8 cellular contexts compared by ENCODE assay signal in genomic region chr12:101830391-101831325, GRCh38. TPM values are rescaled to one million over a fixed set of nuclear protein-coding genes. Genes with fewer than 3 reads are reported as not detected.
A peak's percentile ranks its signal among the peaks of the same experiment; 100 is the strongest.
DNase-seq lines count a peak whose midpoint lies in the region; ATAC-seq, FAIRE-seq and TF ChIP-seq lines count a peak whose summit lies in the region.

Gene GNPTAB, minus strand, starts transcription at chr12:101830959. Its CDS starts 284 bp downstream, at chr12:101830675.

- H2BK20ac ChIP-seq in H1 (ENCODE audit: low read length) = no peak within 1 kb of the TSS

- no peaks in the 10 kb centered on the region for H3K9me3 ChIP-seq in H1 (ENCODE audit: insufficient read depth in 2 of 2, low read depth in 1 of 2, low read length in 1 of 2)

- FAIRE-seq in H1 (lab: Jason Lieb, UNC) = no peak

- TF ChIP-seq RAD21 in H1 (IDR thresholded peaks at IDR 0.05 in 1 of 2, conservative IDR thresholded peaks at IDR 0.05 in 1 of 2; ENCODE audit: low read depth in 2 of 2, low read length in 2 of 2) = peak; percentile 59 to 63

- DNase-seq in Caki2 (ENCODE audit: low read depth) = peak; percentile 83
- DNase-seq in HT-29 (ENCODE audit: low spot score) = peak; percentile 87
- DNase-seq in NK-92 (lab: John Stamatoyannopoulos, UW; ENCODE audit: unreplicated experiment) = peak; percentile 71
- peak; percentile 90 to 91 for DNase-seq in activated CD8-positive, alpha-beta memory T cell treated with anti-CD3 and anti-CD28 coated beads for 4 hours (ENCODE audit: low read depth in 2 of 2)
- DNase-seq in H1 (ENCODE audit: low read depth in 1 of 2, low spot score in 2 of 2) = peak; percentile 76 to 95
- peak; percentile 98 for DNase-seq in mesenteric fat pad (ENCODE audit: low spot score)
- DNase-seq in stimulated activated CD8-positive, alpha-beta memory T cell treated with anti-CD3 and anti-CD28 coated beads, Interleukin-15, amount 100 ng/mL, for 1 hour (ENCODE audit: low read depth) = peak; percentile 93

- H3K18ac ChIP-seq in H1 (ENCODE audit: extremely low read depth, low read length) = peak within 1 kb of the TSS; percentile 95

- H3K14ac ChIP-seq in H1 (ENCODE audit: insufficient read length) = no peak within 1 kb of the TSS

- H3K27ac ChIP-seq in H1 (ENCODE audit: low read depth, low read length) = no peak within 1 kb of the TSS; the same call in 1 of the 2 replicates

- H3K9ac ChIP-seq in H1 (replicated peaks in 1 of 4; ENCODE audit: extremely low read depth in 1 of 4, low read depth in 3 of 4, low read length in 3 of 4) = peak within 1 kb of the TSS; percentile 61 to 86 (median 69)

- H4K91ac ChIP-seq in H1 (replicated peaks; ENCODE audit: insufficient read length, low read length) = no peak within 1 kb of the TSS

- H3K36me3 ChIP-seq in H1 (ENCODE audit: control insufficient read depth in 2 of 4, insufficient read depth in 4 of 4, low read length in 3 of 4) = no peaks in the 10 kb centered on the region; a peak in 1 of 8 replicates

- H4K20me1 ChIP-seq in H1 (replicated peaks in 1 of 2; ENCODE audit: control insufficient read depth in 1 of 2, insufficient read depth in 2 of 2, low read length in 2 of 2) = peaks cover 0 to 1% of the 10 kb centered on the region in 2 experiments

- H2AFZ ChIP-seq in H1 (ENCODE audit: low read length) = peak within 1 kb of the TSS; percentile 99

- H4K8ac ChIP-seq in H1 (ENCODE audit: extremely low read depth, insufficient read depth, low read length) = peak within 1 kb of the TSS; percentile 89

- peak within 1 kb of the TSS; percentile 78; the same call in 1 of the 2 replicates for H2BK5ac ChIP-seq in H1 (ENCODE audit: low read depth, low read length)

- H3K4me3 ChIP-seq in H1 (ENCODE audit: extremely low read depth in 1 of 4, insufficient read depth in 2 of 4, low read depth in 3 of 4, low read length in 4 of 4) = peak within 1 kb of the TSS; percentile 83 to 96 (median 90)

- H2BK120ac ChIP-seq in H1 (replicated peaks; ENCODE audit: low read depth, low read length) = no peak within 1 kb of the TSS

- 0 out of 3 replicates have a peak, but pooled peaks of 1 of the 2 experiments have one; percentile 47 for TF ChIP-seq EP300 in H1 (IDR thresholded peaks at IDR 0.05; ENCODE audit: borderline replicate concordance in 1 of 2, low read depth in 2 of 2, low read length in 2 of 2)

- peak within 1 kb of the TSS; percentile 59 to 73 for H3K4me2 ChIP-seq in H1 (ENCODE audit: insufficient read depth in 1 of 2, low read depth in 2 of 2, low read length in 2 of 2)

- POLR2A ChIA-PET in H1 (lab: Charles Lee; ENCODE audit: partially characterized antibody) = interaction anchor here (0.8 to 1.3 kb wide), 3 partner anchors 14 to 413 kb away, joined by 3 read pairs; no protein-coding TSS in a partner anchor

- ATAC-seq in GM21360 (IDR thresholded peaks at IDR 0.05; ENCODE audit: unreplicated experiment) = peak; percentile 90

- H3K79me2 ChIP-seq in H1 (ENCODE audit: control insufficient read depth in 1 of 2, insufficient read depth in 2 of 2, low read length in 2 of 2) = peaks cover 3 to 46% of the 10 kb centered on the region in 2 experiments; a peak in 3 of 4 replicates

- no peak within 1 kb of the TSS for H3K4ac ChIP-seq in H1 (replicated peaks; ENCODE audit: insufficient read length, low read depth, low read length)

- H2BK15ac ChIP-seq in H1 (ENCODE audit: low read length) = peak within 1 kb of the TSS; percentile 35; the same call in 1 of the 2 replicates

- H2BK12ac ChIP-seq in H1 (ENCODE audit: low read depth, low read length) = no peak within 1 kb of the TSS

- H2AK5ac ChIP-seq in H1 (ENCODE audit: low read depth, low read length) = no peak within 1 kb of the TSS

- peaks cover 0 to 17% (median 5%) of the 10 kb centered on the region in 4 experiments; a peak in 3 of 7 replicates for H3K4me1 ChIP-seq in H1 (replicated peaks in 1 of 4; ENCODE audit: control insufficient read depth in 3 of 4, insufficient read depth in 4 of 4, low read length in 3 of 4)

- peak; percentile 72 to 76 (median 74) for TF ChIP-seq CTCF in H1 (IDR thresholded peaks at IDR 0.05; ENCODE audit: control extremely low read depth in 1 of 3, insufficient read depth in 1 of 3, low read depth in 1 of 3, low read length in 3 of 3)

- H3K56ac ChIP-seq in H1 (replicated peaks; ENCODE audit: insufficient read length, low read depth, low read length) = no peak within 1 kb of the TSS

- H3K27me3 ChIP-seq in H1 (replicated peaks in 1 of 4; ENCODE audit: control insufficient read depth in 3 of 4, extremely low read depth in 1 of 4, insufficient read depth in 3 of 4, low read length in 3 of 4) = no peaks in the 10 kb centered on the region

- H3K23ac ChIP-seq in H1 (ENCODE audit: insufficient read length) = no peak within 1 kb of the TSS

- H3K23me2 ChIP-seq in H1 (ENCODE audit: low read depth, low read length) = peaks cover 6% of the 10 kb centered on the region

- peak within 1 kb of the TSS; percentile 12 for H4K5ac ChIP-seq in H1 (ENCODE audit: insufficient read length, low read depth, low read length)

- no peaks in the 10 kb centered on the region for H3K79me1 ChIP-seq in H1 (ENCODE audit: low read depth, low read length)

- TF ChIP-seq POLR2A in H1 (IDR thresholded peaks at IDR 0.05; ENCODE audit: control extremely low read depth in 1 of 2, low read depth in 2 of 2, low read length in 2 of 2) = no peak; a peak in 1 of 3 replicates

- in situ Hi-C loops in Caki2 (cut with HindIII; ENCODE audit: low pct_unique_long_range_greater_than_20kb, low sequenced_read_pairs) = no loop called here

- WGBS in H1 (ENCODE audit: extremely low coverage in 1 of 2, insufficient coverage in 1 of 2, insufficient read length in 1 of 2, insufficient replicate concordance in 2 of 2, low coverage in 1 of 2, low lambda C conversion rate in 2 of 2, missing lambda C conversion rate in 1 of 2), 2 experiments = 3% methylated on average over 48 of the region's 93 CpGs; no CpG with 5 or more reads in 1 of the 2 experiments

- CTCF ChIA-PET in H1 (lab: Charles Lee; ENCODE audit: partially characterized antibody) = interaction anchor here (0.6 to 12.7 kb wide), 28 partner anchors 9 to 483 kb away, joined by 3 to 190 read pairs (median 5); no protein-coding TSS in a partner anchor

TF ChIP-seq in H1, 55 proteins besides CTCF, POLR2A, EP300 and RAD21:
- TF ChIP-seq RNF2 (IDR thresholded peaks at IDR 0.05; ENCODE audit: borderline replicate concordance, low read depth, low read length, missing control alignments, poor library complexity, severe bottlenecking) = no peak
- peak; percentile 94 for TF ChIP-seq RBBP5 (IDR thresholded peaks at IDR 0.05; ENCODE audit: borderline replicate concordance, low read depth, low read length)
- peak; percentile 60 for TF ChIP-seq KDM4A (IDR thresholded peaks at IDR 0.05; ENCODE audit: low read depth, low read length, severe bottlenecking)
- no peak for TF ChIP-seq CBX5 (IDR thresholded peaks at IDR 0.05; ENCODE audit: low read depth, low read length)
- peak; percentile 18; the same call in 1 of the 2 replicates for TF ChIP-seq TBP (IDR thresholded peaks at IDR 0.05; ENCODE audit: low read depth, low read length)
- peak; percentile 88 for TF ChIP-seq NRF1 (IDR thresholded peaks at IDR 0.05; ENCODE audit: low read depth, low read length)
- peak; percentile 13; the same call in 1 of the 2 replicates for TF ChIP-seq CREB1 (IDR thresholded peaks at IDR 0.05)
- TF ChIP-seq ASH2L (IDR thresholded peaks at IDR 0.05; ENCODE audit: low read length) = peak; percentile 84
- peak; percentile 55; the same call in 1 of the 2 replicates for TF ChIP-seq PHF8 (conservative IDR thresholded peaks at IDR 0.05; ENCODE audit: low read depth, low read length)
- no peak for TF ChIP-seq BCL11A (IDR thresholded peaks at IDR 0.05; ENCODE audit: low read depth in 2 of 2, low read length in 2 of 2)
- TF ChIP-seq JUN (IDR thresholded peaks at IDR 0.05; ENCODE audit: low read depth, low read length) = no peak
- TF ChIP-seq YY1 (IDR thresholded peaks at IDR 0.05; ENCODE audit: low read depth, low read length) = peak; percentile 20; the same call in 1 of the 2 replicates
- no peak for TF ChIP-seq KDM1A (IDR thresholded peaks at IDR 0.05; ENCODE audit: borderline replicate concordance, low read length)
- no peak for TF ChIP-seq FOSL1 (IDR thresholded peaks at IDR 0.05; ENCODE audit: insufficient read depth, low read depth, low read length)
- TF ChIP-seq TAF1 (IDR thresholded peaks at IDR 0.05; ENCODE audit: low read depth, low read length) = peak; percentile 74

RNA-seq across cellular contexts. Expression of gene GNPTAB, which starts in this region (rescaled TPM):
- total RNA-seq in Caki2 (2014; rRNA removed; shearing (Covaris generic); ENCODE audit: low replicate concordance) = 13.6 and 19.5 TPM in 2 replicates
- total RNA-seq in HT-29 (2014; rRNA removed; shearing (Covaris generic)) = 6.1 and 12.7 TPM in 2 replicates
- 51.3 and 54.6 TPM in 2 replicates for total RNA-seq in H1 (2021; fragmentation: NEBNext Ultra II Directional; extraction: Animal tissue kit (Norgen Biotek cat#: 25700))
- 14.3 and 21.5 TPM in 2 replicates for polyA plus RNA-seq in H1 (2011; rRNA removed)
- 24.0 TPM for polyA plus RNA-seq in H1 (2011; cell fraction: cytosol; rRNA removed)
- 21.3 TPM for polyA plus RNA-seq in H1 (2011; cell fraction: nucleus; rRNA removed)
- 22.9 to 45.7 TPM (median 29.2 TPM) in 4 replicates for polyA plus RNA-seq in H1 (2012, experiment 1 of 2)
- 2.5 TPM for polyA plus RNA-seq in H1 (2012, experiment 2 of 2)
- polyA plus RNA-seq in H1 (2013, experiment 1 of 2) = 32.0 TPM
- 34.8 TPM for polyA plus RNA-seq in H1 (2013, experiment 2 of 2)
- 76.7 and 97.7 TPM in 2 replicates for polyA minus RNA-seq in H1 (2011; rRNA and poly(A)+ RNA removed)
- polyA minus RNA-seq in H1 (2011; cell fraction: cytosol; rRNA and poly(A)+ RNA removed) = 23.4 TPM
- 65.5 TPM for polyA minus RNA-seq in H1 (2011; cell fraction: nucleus; rRNA and poly(A)+ RNA removed)
- 26.0 TPM for total RNA-seq in mesenteric fat pad
